ENCODE assay signal across 27 cellular contexts in genomic region chr13:30995331-30995730, GRCh38.
"Had no signal": no experiment of that assay in that cellular context is flagged by ENCODE, and none has a peak within 500 bp of the region (broad histone marks: within the 10 kb centered on the region; RNA-seq: fewer than 3 reads in every experiment).

No MANE protein-coding gene starts in this region.

- H3K36me3 ChIP-seq: stomach, suprapubic skin, thoracic aorta, thyroid gland, tibial artery, tibial nerve, transverse colon, upper lobe of left lung, upper lobe of right lung, uterus, vagina had no signal

- H3K27me3 ChIP-seq: suprapubic skin, testis, thyroid gland, tibial artery, tibial nerve, transverse colon, upper lobe of left lung, upper lobe of right lung, uterus, vagina had no signal

- ATAC-seq: stimulated activated effector memory CD8-positive, alpha-beta T cell treated with anti-CD3 and anti-CD28 coated beads, Interleukin-12 subunit alpha, Interleukin-12 subunit beta, amount 100 ng/mL, for 72 hours; stimulated activated memory B cell treated with anti-CD40 and anti-IgM and Interleukin-4, amounts not matched to agents 10 μg/mL and 1 μg/mL and 100 μg/mL, for 72 hours; stimulated activated naive B cell treated with anti-CD40 and anti-IgM and Interleukin-4, amounts not matched to agents 10 μg/mL and 1 μg/mL and 100 μg/mL, for 72 hours; stimulated activated naive CD8-positive, alpha-beta T cell treated with anti-CD3 and anti-CD28 coated beads, Interleukin-15, amount 100 ng/mL, for 72 hours; stimulated activated naive CD8-positive, alpha-beta T cell treated with anti-CD3 and anti-CD28 coated beads, Interleukin-15, Interleukin-2, amounts not matched to agents 100 U/mL and 50 U/mL, for 24 hours; upper lobe of right lung had no signal

- H3K4me1 ChIP-seq: suprapubic skin, thyroid gland, tibial nerve, upper lobe of left lung, upper lobe of right lung, uterus had no signal

- H3K27ac ChIP-seq: stomach, suprapubic skin, testis, thoracic aorta, thyroid gland, tibial artery, tibial nerve, transverse colon, upper lobe of left lung, upper lobe of right lung, uterus, vagina had no signal

- H3K9me3 ChIP-seq: stomach, suprapubic skin, testis, thoracic aorta, thyroid gland, tibial artery, tibial nerve, transverse colon, upper lobe of left lung, upper lobe of right lung, uterus, vagina had no signal

- DNase-seq: stimulated activated CD4-positive, alpha-beta T cell treated with anti-CD3 and anti-CD28 coated beads, Interleukin-2, amount 100 ng/mL, for 48 hours; stimulated activated CD4-positive, alpha-beta T cell treated with anti-CD3 and anti-CD28 coated beads, Interleukin-4, amount 100 ng/mL, for 1 hour; stimulated activated CD4-positive, alpha-beta T cell treated with anti-CD3 and anti-CD28 coated beads, Interleukin-4, amount 100 ng/mL, for 24 hours; stimulated activated CD4-positive, alpha-beta T cell treated with anti-CD3 and anti-CD28 coated beads, Interleukin-4, amount 100 ng/mL, for 4 hours; stimulated activated CD8-positive, alpha-beta memory T cell treated with anti-CD3 and anti-CD28 coated beads, Interleukin-4, amount 100 ng/mL, for 48 hours; stimulated activated naive B cell treated with anti-CD40 and anti-IgM and Interleukin-4, amounts not matched to agents 10 μg/mL and 1 μg/mL and 100 μg/mL, for 72 hours; stimulated activated naive CD4-positive, alpha-beta T cell; stimulated activated naive CD4-positive, alpha-beta T cell treated with Interleukin-2 at 50 U/mL for 16 hours; stimulated activated naive CD8-positive, alpha-beta T cell treated with anti-CD3 and anti-CD28 coated beads, Interleukin-15, amount 100 ng/mL, for 72 hours; stimulated activated naive CD8-positive, alpha-beta T cell treated with anti-CD3 and anti-CD28 coated beads, Interleukin-15, Interleukin-2, amounts not matched to agents 100 U/mL and 50 U/mL, for 24 hours; stomach; substantia nigra; testis; thyroid gland; tibial artery; transverse colon; trophoblast cell; upper lobe of left lung; upper lobe of right lung; uterus had no signal

- H3K4me3 ChIP-seq: stomach, suprapubic skin, testis, thoracic aorta, thyroid gland, tibial artery, tibial nerve, transverse colon, upper lobe of left lung, upper lobe of right lung, uterus, vagina had no signal

- FAIRE-seq: urothelium cell line had no signal
